In the genomic region with DNA sequence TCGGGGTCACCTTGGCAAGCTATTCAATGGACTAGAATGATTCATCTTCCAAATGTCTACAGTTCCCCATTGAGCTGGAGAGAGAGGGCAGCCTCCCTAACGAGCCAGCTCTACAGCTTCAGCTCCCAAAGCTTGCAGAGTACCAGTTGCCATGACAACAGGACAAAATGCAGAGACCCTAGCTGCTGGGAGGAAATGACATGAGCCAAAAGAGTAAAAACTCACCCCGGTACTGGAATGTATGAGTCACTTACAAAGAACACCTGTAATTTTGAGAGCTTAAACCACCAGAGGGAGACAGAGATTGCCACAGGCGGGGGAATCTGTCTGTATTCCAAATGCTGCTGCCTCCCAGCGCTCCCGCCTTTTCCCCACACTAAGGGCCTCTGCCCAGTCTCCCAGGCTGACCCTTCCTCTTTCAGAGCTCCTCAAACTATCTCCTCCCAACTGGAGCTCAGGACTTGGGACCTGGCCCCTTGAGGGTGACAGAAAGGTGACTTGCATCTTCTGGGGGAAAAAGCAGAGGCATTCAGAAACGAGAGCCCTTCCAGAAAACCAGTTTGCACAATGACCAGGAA, we compare ENCODE assay signal across 8 cellular contexts.
DNase-seq lines count a peak whose midpoint lies in the region; ATAC-seq and TF ChIP-seq lines count a peak whose summit lies in the region.

No MANE protein-coding gene starts in this region.

- dilution Hi-C loops in mammary epithelial cell (cut with HindIII; ENCODE audit: low sequenced_read_pairs): loop anchor here (5.0 kb wide), 3 partner anchors 48 to 272 kb away; no protein-coding TSS in a partner anchor

- H3K9me3 ChIP-seq in mammary epithelial cell (replicated peaks; ENCODE audit: insufficient read depth, low read length): no peaks in the 10 kb centered on the region

- H3K79me2 ChIP-seq in mammary epithelial cell (ENCODE audit: insufficient read depth, low read length): no peaks in the 10 kb centered on the region

- H4K20me1 ChIP-seq in mammary epithelial cell (ENCODE audit: insufficient read depth, low read length): no peaks in the 10 kb centered on the region

- CTCF ChIA-PET in mammary epithelial cell (lab: Charles Lee; ENCODE audit: low non-redundant PET): interaction anchor here (0.6 to 2.0 kb wide), 9 partner anchors 9 to 629 kb away, joined by 3 to 25 read pairs (median 4); no protein-coding TSS in a partner anchor

- H3K27ac ChIP-seq in VCaP (no peak overlapping the region), mammary epithelial cell (ENCODE audit: insufficient read depth, low read depth, low read length) (peak overlapping the region; percentile 59)

- H3K27me3 ChIP-seq in mammary epithelial cell (ENCODE audit: insufficient read depth, low read length): no peaks in the 10 kb centered on the region

- H3K4me2 ChIP-seq in mammary epithelial cell (ENCODE audit: insufficient read depth, low read depth, low read length): peak overlapping the region; percentile 38

- DNase-seq in 8988T: peak; percentile 51
- DNase-seq in GM13977 (ENCODE audit: low spot score): peak; percentile 80
- DNase-seq in NCI-H1105 treated with DMSO at 0.1 percent for 48 hours (lab: John Stamatoyannopoulos, UW): peak; percentile 55
- DNase-seq in mammary epithelial cell: peak; percentile 80
- DNase-seq in left lobe of liver (ENCODE audit: low spot score): peak; percentile 53
- DNase-seq in stimulated activated CD4-positive, alpha-beta T cell treated with anti-CD3 and anti-CD28 coated beads, TNF-alpha, amount 100 ng/mL, for 24 hours (ENCODE audit: low read depth in 3 of 3): peak; percentile 11 to 37 (median 37)

- no peaks in the 10 kb centered on the region for H3K36me3 ChIP-seq in mammary epithelial cell (ENCODE audit: insufficient read depth, low read length)

- TF ChIP-seq CTCF in GM13977 (IDR thresholded peaks at IDR 0.05; ENCODE audit: extremely low read depth, insufficient read depth, missing control alignments) (peak; percentile 62), VCaP (conservative IDR thresholded peaks at IDR 0.05) (peak; percentile 91), mammary epithelial cell (conservative IDR thresholded peaks at IDR 0.05 in 1 of 2, IDR thresholded peaks at IDR 0.05 in 1 of 2; ENCODE audit: extremely low read depth in 1 of 2, insufficient read depth in 1 of 2, low read depth in 1 of 2, low read length in 2 of 2) (peak; percentile 66 to 92)

- BruUV-seq in mammary epithelial cell (replicated peaks; lab: Mats Ljungman, UMichigan): no TSS peak

- H3K9ac ChIP-seq in mammary epithelial cell (ENCODE audit: insufficient read depth, low read length): no peak overlapping the region

- peak overlapping the region; percentile 84 for H2AFZ ChIP-seq in mammary epithelial cell (ENCODE audit: low read depth, low read length)

- in situ Hi-C loops in GM13977 (cut with MboI; ENCODE audit: low pct_unique_long_range_greater_than_20kb, low sequenced_read_pairs, unreplicated experiment): no loop called here
- in situ Hi-C loops in mammary epithelial cell (cut with MboI; ENCODE audit: low sequenced_read_pairs in 2 of 2): loop anchor here in 1 of 2 donors (25.0 kb wide), 1 partner anchor 282 kb away; no protein-coding TSS in a partner anchor

- ATAC-seq in HG02798 (IDR thresholded peaks at IDR 0.05; ENCODE audit: poor library complexity, unreplicated experiment) (peak; percentile 85), left lobe of liver (peak; percentile 97)

- no peak overlapping the region for H3K4me3 ChIP-seq in mammary epithelial cell (replicated peaks in 1 of 3; ENCODE audit: insufficient read depth in 1 of 3, low read depth in 2 of 3, low read length in 3 of 3)

- intact Hi-C loops in mammary epithelial cell (cut with micrococcal nuclease): loop anchor here (1.0 to 5.0 kb wide), 6 partner anchors 12 to 328 kb away; partner anchors contain the start of gene CREM

- WGBS in mammary epithelial cell (ENCODE audit: low coverage, missing lambda C conversion rate): 6% methylated on average over 7 of the region's 7 CpGs

- H3K4me1 ChIP-seq in mammary epithelial cell (ENCODE audit: insufficient read depth, low read length): peaks cover 28% of the 10 kb centered on the region
